ENCODE assay signal across 19 cellular contexts in the genomic region with DNA sequence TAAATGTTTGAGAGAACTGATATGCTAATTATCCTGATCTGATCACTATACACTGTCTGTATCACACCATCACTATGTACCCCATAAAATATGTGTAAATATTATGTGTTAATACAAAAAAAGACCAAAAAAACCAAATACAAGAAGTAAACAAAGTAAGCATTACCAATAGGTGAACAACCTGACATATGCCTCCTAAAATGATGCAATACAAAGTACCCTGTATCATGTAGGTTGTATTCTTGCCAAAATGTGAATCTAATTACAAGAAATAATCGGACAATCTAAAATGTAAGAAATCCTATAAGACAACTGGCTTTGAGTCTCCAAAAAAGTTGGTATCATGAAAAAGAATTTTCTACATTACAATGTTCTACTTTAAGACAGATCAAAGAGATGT. TPM values are rescaled to one million over a fixed set of nuclear protein-coding genes. Genes with fewer than 3 reads are reported as not detected.
A peak's percentile ranks its signal among the peaks of the same experiment; 100 is the strongest.
DNase-seq lines count a peak whose midpoint lies in the region; ATAC-seq and TF ChIP-seq lines count a peak whose summit lies in the region.
"Had no signal": no experiment of that assay in that cellular context is flagged by ENCODE, and none has a peak within 500 bp of the region (broad histone marks: within the 10 kb centered on the region; RNA-seq: fewer than 3 reads in every experiment).

No MANE protein-coding gene starts in this region.

- H3K27me3 Mint-ChIP-seq in activated CD8-positive, alpha-beta T cell treated with anti-CD3 and anti-CD28 coated beads for 36 hours, result no peaks in the 10 kb centered on the region
- no peaks in the 10 kb centered on the region for H3K27me3 Mint-ChIP-seq in activated CD8-positive, alpha-beta T cell treated with anti-CD3 and anti-CD28 coated beads, Interleukin-2, amount 10 ng/mL, durations not matched to agents 7 days and 5 days (ENCODE audit: low read depth)
- no peaks in the 10 kb centered on the region for H3K27me3 Mint-ChIP-seq in central memory CD8-positive, alpha-beta T cell
- no peaks in the 10 kb centered on the region for H3K27me3 Mint-ChIP-seq in glutamatergic neuron (ENCODE audit: unreplicated experiment)

- no peak overlapping the region for H4K5ac ChIP-seq in IMR-90 (ENCODE audit: low read depth, low read length)

- no peak for TF ChIP-seq CTCF in activated CD8-positive, alpha-beta T cell treated with anti-CD3 and anti-CD28 coated beads for 36 hours (IDR thresholded peaks at IDR 0.05)
- TF ChIP-seq CTCF in IMR-90 (conservative IDR thresholded peaks at IDR 0.05; ENCODE audit: low read depth, low read length) (no peak), gastrocnemius medialis (IDR thresholded peaks at IDR 0.05 in 4 of 5, conservative IDR thresholded peaks at IDR 0.05 in 1 of 5) (no peak), glutamatergic neuron (IDR thresholded peaks at IDR 0.05; ENCODE audit: partially characterized antibody, unreplicated experiment) (no peak), GM10266 (IDR thresholded peaks at IDR 0.05; ENCODE audit: control insufficient read depth, insufficient read depth, low read depth, missing control alignments) (no peak)

- no peak for TF ChIP-seq POLR2A in IMR-90 (IDR thresholded peaks at IDR 0.05; ENCODE audit: low read depth, low read length)
- no peak for TF ChIP-seq POLR2A in gastrocnemius medialis (IDR thresholded peaks at IDR 0.05)

- no peak for DNase-seq in activated CD8-positive, alpha-beta T cell treated with anti-CD3 and anti-CD28 coated beads for 36 hours
- no peak for DNase-seq in activated CD8-positive, alpha-beta T cell treated with anti-CD3 and anti-CD28 coated beads, Interleukin-2, amount 10 ng/mL, durations not matched to agents 7 days and 5 days
- DNase-seq in IMR-90, result no peak
- no peak for DNase-seq in central memory CD8-positive, alpha-beta T cell (ENCODE audit: low spot score in 2 of 2)
- no peak for DNase-seq in gastrocnemius medialis
- DNase-seq in neuronal stem cell (ENCODE audit: low spot score), result no peak
- no peak for DNase-seq in glutamatergic neuron
- no peak for DNase-seq in GM10266 (ENCODE audit: extremely low spot score)
- DNase-seq: CD8-positive, alpha-beta T cell; COR-L47; DMS 273 treated with DMSO at 0.1 percent for 48 hours; DMS53; DND-41; EL; GM23248 had no signal

- dilution Hi-C loops in IMR-90 (cut with HindIII; ENCODE audit: low sequenced_read_pairs, unreplicated experiment), result no loop called here

- H3K14ac ChIP-seq in IMR-90 (replicated peaks; ENCODE audit: low read depth, low read length) (no peak overlapping the region), neuronal stem cell (ENCODE audit: low read length) (no peak overlapping the region)

- H3K9me3 ChIP-seq in IMR-90 (ENCODE audit: control insufficient read depth, insufficient read depth, low read length) (no peaks in the 10 kb centered on the region), gastrocnemius medialis (no peaks in the 10 kb centered on the region), neuronal stem cell (replicated peaks in 1 of 2; ENCODE audit: control insufficient read depth in 2 of 2, insufficient read depth in 1 of 2, low read depth in 1 of 2, low read length in 2 of 2) (peaks cover 2 to 3% of the 10 kb centered on the region in 2 donors)
- H3K9me3 ChIP-seq: BLaER1, HAP-1 had no signal

- H3K4me1 ChIP-seq in IMR-90 (ENCODE audit: control insufficient read depth, insufficient read depth, low read length), result no peaks in the 10 kb centered on the region
- H3K4me1 ChIP-seq in gastrocnemius medialis, result peaks cover 0 to 11% of the 10 kb centered on the region in 2 donors
- no peaks in the 10 kb centered on the region for H3K4me1 ChIP-seq in neuronal stem cell (ENCODE audit: control insufficient read depth in 2 of 2, insufficient read depth in 1 of 2, low read depth in 1 of 2, low read length in 2 of 2)

- no TSS peak for BruUV-seq in IMR-90 (replicated peaks; lab: Mats Ljungman, UMichigan)

- peak overlapping the region; percentile 20 for H3K27ac Mint-ChIP-seq in activated CD8-positive, alpha-beta T cell treated with anti-CD3 and anti-CD28 coated beads for 36 hours
- H3K27ac Mint-ChIP-seq in activated CD8-positive, alpha-beta T cell treated with anti-CD3 and anti-CD28 coated beads, Interleukin-2, amount 10 ng/mL, durations not matched to agents 7 days and 5 days, result no peak overlapping the region
- H3K27ac Mint-ChIP-seq in central memory CD8-positive, alpha-beta T cell (ENCODE audit: low read depth), result peak overlapping the region; percentile 15
- no peak overlapping the region for H3K27ac Mint-ChIP-seq in glutamatergic neuron (ENCODE audit: unreplicated experiment)
- H3K27ac Mint-ChIP-seq: CD8-positive, alpha-beta T cell had no signal

- H2BK120ac ChIP-seq in IMR-90 (ENCODE audit: low read depth, low read length), result no peak overlapping the region
- H2BK120ac ChIP-seq in neuronal stem cell (ENCODE audit: low read depth, low read length), result no peak overlapping the region

- H2AK5ac ChIP-seq in IMR-90 (ENCODE audit: low read depth, low read length) (no peak overlapping the region), neuronal stem cell (ENCODE audit: low read depth, low read length) (no peak overlapping the region)

- no peak overlapping the region for H2BK5ac ChIP-seq in IMR-90 (ENCODE audit: low read depth, low read length, poor library complexity, severe bottlenecking)
- no peak overlapping the region for H2BK5ac ChIP-seq in neuronal stem cell (ENCODE audit: low read length)

- H3K18ac ChIP-seq in IMR-90 (ENCODE audit: low read depth, low read length) (no peak overlapping the region), neuronal stem cell (ENCODE audit: low read length) (no peak overlapping the region)

- H3K27me3 ChIP-seq in IMR-90 (ENCODE audit: control insufficient read depth, insufficient read depth, low read length) (no peaks in the 10 kb centered on the region), gastrocnemius medialis (no peaks in the 10 kb centered on the region), neuronal stem cell (ENCODE audit: control insufficient read depth in 3 of 3, insufficient read depth in 3 of 3, low read depth in 1 of 3, low read length in 3 of 3) (no peaks in the 10 kb centered on the region)
- H3K27me3 ChIP-seq: BLaER1 had no signal

- H3K9ac ChIP-seq in IMR-90 (ENCODE audit: low read depth, low read length) (no peak overlapping the region), neuronal stem cell (ENCODE audit: low read depth, low read length, poor library complexity) (no peak overlapping the region)
- H3K9ac ChIP-seq: BLaER1, GM23248 had no signal

- no peak overlapping the region for H2AK9ac ChIP-seq in IMR-90 (replicated peaks; ENCODE audit: low read depth, low read length, poor library complexity)

- intact Hi-C loops in activated CD8-positive, alpha-beta T cell treated with anti-CD3 and anti-CD28 coated beads for 36 hours (cut with micrococcal nuclease), result no loop called here
- intact Hi-C loops in IMR-90 (cut with micrococcal nuclease), result no loop called here
- intact Hi-C loops in gastrocnemius medialis (cut with DNase I; ENCODE audit: low total_unique reads), result no loop called here

- H2BK12ac ChIP-seq in neuronal stem cell (ENCODE audit: low read length), result no peak overlapping the region

- H3K23ac ChIP-seq in IMR-90 (ENCODE audit: low read depth, low read length) (no peak overlapping the region), neuronal stem cell (ENCODE audit: low read depth, low read length, poor library complexity) (no peak overlapping the region)

- no peak overlapping the region for H3K56ac ChIP-seq in IMR-90 (ENCODE audit: extremely low read depth, insufficient read depth, low read length)

- H3K9me3 Mint-ChIP-seq in activated CD8-positive, alpha-beta T cell treated with anti-CD3 and anti-CD28 coated beads for 36 hours, result peaks cover 2% of the 10 kb centered on the region
- peaks cover 5% of the 10 kb centered on the region for H3K9me3 Mint-ChIP-seq in activated CD8-positive, alpha-beta T cell treated with anti-CD3 and anti-CD28 coated beads, Interleukin-2, amount 10 ng/mL, durations not matched to agents 7 days and 5 days (ENCODE audit: insufficient read depth)
- no peaks in the 10 kb centered on the region for H3K9me3 Mint-ChIP-seq in central memory CD8-positive, alpha-beta T cell
- H3K9me3 Mint-ChIP-seq in glutamatergic neuron (ENCODE audit: unreplicated experiment), result no peaks in the 10 kb centered on the region
- H3K9me3 Mint-ChIP-seq: CD8-positive, alpha-beta T cell had no signal

- no peak overlapping the region for H3K4me3 Mint-ChIP-seq in activated CD8-positive, alpha-beta T cell treated with anti-CD3 and anti-CD28 coated beads for 36 hours
- H3K4me3 Mint-ChIP-seq in activated CD8-positive, alpha-beta T cell treated with anti-CD3 and anti-CD28 coated beads, Interleukin-2, amount 10 ng/mL, durations not matched to agents 7 days and 5 days, result no peak overlapping the region
- no peak overlapping the region for H3K4me3 Mint-ChIP-seq in central memory CD8-positive, alpha-beta T cell
- H3K4me3 Mint-ChIP-seq in glutamatergic neuron (ENCODE audit: unreplicated experiment), result no peak overlapping the region
- H3K4me3 Mint-ChIP-seq: CD14-positive monocyte; CD8-positive, alpha-beta T cell had no signal

- no peaks in the 10 kb centered on the region for H3K9me1 ChIP-seq in IMR-90 (ENCODE audit: insufficient read depth, low read length)

- CTCF ChIA-PET in activated CD8-positive, alpha-beta T cell treated with anti-CD3 and anti-CD28 coated beads for 36 hours (lab: Charles Lee), result interaction anchor here (1.2 to 1.6 kb wide), 3 partner anchors 9 to 271 kb away, joined by 3 to 5 read pairs (median 5); no protein-coding TSS in a partner anchor
- CTCF ChIA-PET in activated CD8-positive, alpha-beta T cell treated with anti-CD3 and anti-CD28 coated beads, Interleukin-2, amount 10 ng/mL, durations not matched to agents 7 days and 5 days (lab: Charles Lee), result interaction anchor here (1.0 to 3.1 kb wide), 4 partner anchors 9 to 268 kb away, joined by 4 to 13 read pairs (median 4); no protein-coding TSS in a partner anchor
- CTCF ChIA-PET in IMR-90 (lab: Yijun Ruan, JAX), result interaction anchor here (1.0 kb wide), 2 partner anchors 9 to 18 kb away, joined by 3 read pairs; no protein-coding TSS in a partner anchor

- H3K27ac ChIP-seq in IMR-90 (ENCODE audit: insufficient read depth, low read length) (no peak overlapping the region), gastrocnemius medialis (peak overlapping the region; percentile 1 to 60 (median 40)), neuronal stem cell (replicated peaks; ENCODE audit: low read length) (no peak overlapping the region)
- H3K27ac ChIP-seq: 22Rv1, BLaER1, GM23248 had no signal

- H3K4me3 ChIP-seq in IMR-90 (ENCODE audit: insufficient read depth, low read depth, low read length) (no peak overlapping the region), gastrocnemius medialis (no peak overlapping the region), neuronal stem cell (ENCODE audit: low read length in 2 of 2) (no peak overlapping the region)
- H3K4me3 ChIP-seq: BLaER1, GM23248, HAP-1 had no signal

- H3K36me3 ChIP-seq in IMR-90 (ENCODE audit: control insufficient read depth, insufficient read depth, low read length) (peaks cover 24% of the 10 kb centered on the region), gastrocnemius medialis (peaks cover 0 to 51% of the 10 kb centered on the region in 2 donors), neuronal stem cell (replicated peaks in 1 of 2; ENCODE audit: control insufficient read depth in 2 of 2, insufficient read depth in 2 of 2, low read length in 2 of 2) (peaks cover 18 to 96% of the 10 kb centered on the region in 2 donors)

- H2BK20ac ChIP-seq in IMR-90 (ENCODE audit: low read depth, low read length), result no peak overlapping the region

- H3K4ac ChIP-seq in IMR-90 (ENCODE audit: low read depth, low read length) (no peak overlapping the region), neuronal stem cell (ENCODE audit: low read length) (no peak overlapping the region)

- peaks cover 15% of the 10 kb centered on the region; the same call in 1 of the 2 replicates for H4K20me1 ChIP-seq in IMR-90 (ENCODE audit: insufficient read depth, low read length)

- in situ Hi-C loops in IMR-90 (cut with MboI; ENCODE audit: low sequenced_read_pairs) (no loop called here), gastrocnemius medialis (cut with MboI; ENCODE audit: low sequenced_read_pairs in 4 of 4) (loop anchor here in 3 of 4 donors (25.0 kb wide), 1 partner anchor 461 kb away; no protein-coding TSS in a partner anchor)

- H4K91ac ChIP-seq in IMR-90 (ENCODE audit: insufficient read depth, low read depth, low read length), result no peak overlapping the region
- no peak overlapping the region for H4K91ac ChIP-seq in neuronal stem cell (ENCODE audit: low read depth, low read length, poor library complexity)

- H3K4me1 Mint-ChIP-seq in activated CD8-positive, alpha-beta T cell treated with anti-CD3 and anti-CD28 coated beads for 36 hours (ENCODE audit: low read depth), result peaks cover 37% of the 10 kb centered on the region
- H3K4me1 Mint-ChIP-seq in activated CD8-positive, alpha-beta T cell treated with anti-CD3 and anti-CD28 coated beads, Interleukin-2, amount 10 ng/mL, durations not matched to agents 7 days and 5 days (ENCODE audit: low read depth), result peaks cover 20% of the 10 kb centered on the region
- peaks cover 22% of the 10 kb centered on the region for H3K4me1 Mint-ChIP-seq in central memory CD8-positive, alpha-beta T cell
- H3K4me1 Mint-ChIP-seq in glutamatergic neuron (ENCODE audit: low read depth, unreplicated experiment), result no peaks in the 10 kb centered on the region
- H3K4me1 Mint-ChIP-seq: CD14-positive monocyte had no signal

- peaks cover 56% of the 10 kb centered on the region for H3K36me3 Mint-ChIP-seq in activated CD8-positive, alpha-beta T cell treated with anti-CD3 and anti-CD28 coated beads for 36 hours (ENCODE audit: low read depth)
- peaks cover 61% of the 10 kb centered on the region for H3K36me3 Mint-ChIP-seq in activated CD8-positive, alpha-beta T cell treated with anti-CD3 and anti-CD28 coated beads, Interleukin-2, amount 10 ng/mL, durations not matched to agents 7 days and 5 days (ENCODE audit: low read depth)
- H3K36me3 Mint-ChIP-seq in central memory CD8-positive, alpha-beta T cell (ENCODE audit: insufficient read depth), result peaks cover 23% of the 10 kb centered on the region
- H3K36me3 Mint-ChIP-seq in glutamatergic neuron (ENCODE audit: unreplicated experiment), result peaks cover 8% of the 10 kb centered on the region

- peaks cover 20 to 35% of the 10 kb centered on the region in 2 experiments for H3K79me1 ChIP-seq in IMR-90 (ENCODE audit: low read depth in 1 of 2, low read length in 2 of 2)
- H3K79me1 ChIP-seq in neuronal stem cell (ENCODE audit: low read depth, low read length), result peaks cover 7% of the 10 kb centered on the region

- H2BK15ac ChIP-seq in IMR-90 (ENCODE audit: low read depth, low read length), result no peak overlapping the region
- no peak overlapping the region for H2BK15ac ChIP-seq in neuronal stem cell (ENCODE audit: low read length)

- H3K4me2 ChIP-seq in IMR-90 (ENCODE audit: low read depth, low read length) (no peak overlapping the region), neuronal stem cell (ENCODE audit: insufficient read depth, low read length, poor library complexity, severe bottlenecking) (no peak overlapping the region)
- H3K4me2 ChIP-seq: BLaER1 had no signal

- no peak for ATAC-seq in activated CD8-positive, alpha-beta T cell treated with anti-CD3 and anti-CD28 coated beads for 36 hours
- no peak for ATAC-seq in activated CD8-positive, alpha-beta T cell treated with anti-CD3 and anti-CD28 coated beads, Interleukin-2, amount 10 ng/mL, durations not matched to agents 7 days and 5 days
- ATAC-seq in IMR-90 (ENCODE audit: low read depth), result no peak
- ATAC-seq in central memory CD8-positive, alpha-beta T cell (replicated peaks; ENCODE audit: extremely low read depth, poor library complexity, severe bottlenecking), result no peak
- ATAC-seq in gastrocnemius medialis, result peak in 1 of 2 donors; percentile 24
- ATAC-seq: CD8-positive, alpha-beta T cell had no signal

- no CpG with 5 or more reads among the region's 1 CpG for WGBS in IMR-90 (ENCODE audit: extremely low coverage in 2 of 2, insufficient read length in 1 of 2), 2 experiments
- no CpG with 5 or more reads among the region's 1 CpG for WGBS in neuronal stem cell (ENCODE audit: extremely low coverage in 2 of 2, insufficient read length in 2 of 2, insufficient replicate concordance in 1 of 2), 2 donors

- H4K8ac ChIP-seq in IMR-90 (ENCODE audit: low read depth in 2 of 2, low read length in 2 of 2), result no peak overlapping the region
- H4K8ac ChIP-seq in neuronal stem cell (ENCODE audit: low read depth, low read length), result no peak overlapping the region

- no peak for TF ChIP-seq RAD21 in IMR-90 (IDR thresholded peaks at IDR 0.05; ENCODE audit: low read length)

- POLR2A ChIA-PET in activated CD8-positive, alpha-beta T cell treated with anti-CD3 and anti-CD28 coated beads for 36 hours (lab: Charles Lee), result interaction anchor here (0.9 to 1.2 kb wide), 2 partner anchors 245 to 486 kb away, joined by 3 read pairs; partner anchors contain the start of gene C2orf68
- POLR2A ChIA-PET in activated CD8-positive, alpha-beta T cell treated with anti-CD3 and anti-CD28 coated beads, Interleukin-2, amount 10 ng/mL, durations not matched to agents 7 days and 5 days (lab: Charles Lee), result no interaction called here
- POLR2A ChIA-PET in IMR-90 (lab: Charles Lee; ENCODE audit: unreplicated experiment), result no interaction called here

- no peak overlapping the region for H2AFZ ChIP-seq in IMR-90 (replicated peaks; ENCODE audit: low read length, poor library complexity)
- no peak overlapping the region for H2AFZ ChIP-seq in neuronal stem cell (ENCODE audit: low read length)
- H2AFZ ChIP-seq: GM23248 had no signal

RNA-seq across cellular contexts. Expression of gene POLR1A, which starts 7.8 kb away (rescaled TPM):
- 10 to 100 TPM; 41.8 to 42.1 TPM for total RNA-seq in activated CD8-positive, alpha-beta T cell treated with anti-CD3 and anti-CD28 coated beads for 36 hours
- total RNA-seq in activated CD8-positive, alpha-beta T cell treated with anti-CD3 and anti-CD28 coated beads, Interleukin-2, amount 10 ng/mL, durations not matched to agents 7 days and 5 days, result 10 to 100 TPM; 40.8 to 41.5 TPM
- total RNA-seq in IMR-90 (2012; rRNA removed), result 27.4 and 27.8 TPM in 2 replicates
- 7.6 and 9.3 TPM in 2 replicates for polyA plus RNA-seq in IMR-90 (2012; rRNA removed)
- polyA plus RNA-seq in IMR-90 (2012; cell fraction: cytosol; rRNA removed), result 3.3 and 3.5 TPM in 2 replicates
- polyA plus RNA-seq in IMR-90 (2012; cell fraction: nucleus; rRNA removed; ENCODE audit: low replicate concordance), result 12.0 and 12.4 TPM in 2 replicates
- 10 to 100 TPM; 20.1 to 31.7 (median 29.4) TPM for total RNA-seq in gastrocnemius medialis
- polyA plus RNA-seq in neuronal stem cell (2013, experiment 1 of 2), result 4.9 TPM
- polyA plus RNA-seq in neuronal stem cell (2013, experiment 2 of 2), result 5.2 TPM
- total RNA-seq in glutamatergic neuron (ENCODE audit: unreplicated experiment), result 34.7 TPM

RNA-seq across cellular contexts. Expression of gene PTCD3, which starts 8.1 kb away (rescaled TPM):
- 100 to 1,000 TPM; 180 to 191 TPM for total RNA-seq in activated CD8-positive, alpha-beta T cell treated with anti-CD3 and anti-CD28 coated beads for 36 hours
- total RNA-seq in activated CD8-positive, alpha-beta T cell treated with anti-CD3 and anti-CD28 coated beads, Interleukin-2, amount 10 ng/mL, durations not matched to agents 7 days and 5 days, result 100 to 1,000 TPM; 136 to 139 TPM
- total RNA-seq in IMR-90 (2012; rRNA removed) (48.9 and 75.5 TPM in 2 replicates), gastrocnemius medialis (100 to 1,000 TPM in 1 of 4 donors, 10 to 100 TPM in 3; 55.5 to 111 (median 68.2) TPM), glutamatergic neuron (ENCODE audit: unreplicated experiment) (104 TPM)
- polyA plus RNA-seq in IMR-90 (2012; rRNA removed), result 29.1 and 44.0 TPM in 2 replicates
- 9.9 and 27.6 TPM in 2 replicates for polyA plus RNA-seq in IMR-90 (2012; cell fraction: cytosol; rRNA removed)
- 32.2 and 210 TPM in 2 replicates for polyA plus RNA-seq in IMR-90 (2012; cell fraction: nucleus; rRNA removed; ENCODE audit: low replicate concordance)
- 79.1 TPM for polyA plus RNA-seq in neuronal stem cell (2013, experiment 1 of 2)
- polyA plus RNA-seq in neuronal stem cell (2013, experiment 2 of 2), result 78.1 TPM

Comparison
In these comparisons a context has a peak if more than half of its experiments do, and no peak if none do; other contexts are left out.
1. H3K27ac Mint-ChIP-seq: peak in activated CD8-positive, alpha-beta T cell treated with anti-CD3 and anti-CD28 coated beads for 36 hours (single experiment) and central memory CD8-positive, alpha-beta T cell (single experiment); none in activated CD8-positive, alpha-beta T cell treated with anti-CD3 and anti-CD28 coated beads, Interleukin-2, amount 10 ng/mL, durations not matched to agents 7 days and 5 days (single experiment) and glutamatergic neuron (single experiment).
2. H3K27ac ChIP-seq: peak in gastrocnemius medialis (4 of 4); none in IMR-90 (single experiment) and neuronal stem cell (single experiment).